ENCODE assay signal across 16 cellular contexts in the genomic region with DNA sequence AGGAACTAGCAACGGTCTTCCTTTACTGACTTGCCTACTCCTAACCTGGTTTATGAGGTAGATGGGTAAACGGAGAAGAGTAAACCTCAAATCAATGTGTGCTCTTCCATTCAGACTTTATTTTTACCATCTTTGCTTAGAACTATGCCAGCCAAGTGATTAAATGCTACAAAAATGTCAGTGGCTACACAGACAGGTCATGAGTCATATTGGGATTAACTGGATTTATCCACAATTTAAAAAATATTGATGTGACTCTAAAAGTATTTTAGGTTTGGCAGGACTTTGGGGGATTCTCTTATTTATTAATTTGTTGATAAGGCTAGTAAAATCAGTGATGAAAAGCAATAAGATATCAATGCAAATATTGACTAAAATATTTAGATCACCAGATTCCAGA.
DNase-seq lines count a peak whose midpoint lies in the region; ATAC-seq and TF ChIP-seq lines count a peak whose summit lies in the region.
"Had no signal": no experiment of that assay in that cellular context is flagged by ENCODE, and none has a peak within 500 bp of the region (broad histone marks: within the 10 kb centered on the region; RNA-seq: fewer than 3 reads in every experiment).

No MANE protein-coding gene starts in this region.

- H3K9me3 Mint-ChIP-seq in stimulated activated memory B cell treated with anti-CD40 and anti-IgM and Interleukin-4, amounts not matched to agents 10 μg/mL and 1 μg/mL and 100 μg/mL, for 72 hours: no peaks in the 10 kb centered on the region
- H3K9me3 Mint-ChIP-seq: activated naive CD8-positive, alpha-beta T cell treated with anti-CD3 and anti-CD28 coated beads, Interleukin-2, amount 10 ng/mL, durations not matched to agents 7 days and 5 days had no signal

- DNase-seq in AG10803 (ENCODE audit: low read depth) (peak; percentile 50), LHCN-M2 (ENCODE audit: low read depth) (peak; percentile 79), astrocyte of the spinal cord (ENCODE audit: low read depth, low spot score) (peak; percentile 29), kidney glomerular epithelial cell (lab: John Stamatoyannopoulos, UW) (peak; percentile 66), NCI-H82 treated with DMSO at 0.1 percent for 48 hours (lab: John Stamatoyannopoulos, UW; ENCODE audit: unreplicated experiment) (no peak)
- no peak for DNase-seq in stimulated activated CD4-positive, alpha-beta T cell treated with anti-CD3 and anti-CD28 coated beads, Interleukin-1b, Interleukin-23, amount 100 ng/mL, for 48 hours
- DNase-seq: activated naive CD8-positive, alpha-beta T cell treated with anti-CD3 and anti-CD28 coated beads, Interleukin-2, amount 10 ng/mL, durations not matched to agents 7 days and 5 days; BE2C; colonic mucosa; DND-41; Kasumi-1; NCI-H2081; NCI-H82; stimulated activated CD4-positive, alpha-beta T cell treated with anti-CD3 and anti-CD28 coated beads, Interleukin-2, amount 100 ng/mL, for 24 hours had no signal

- H3K27me3 Mint-ChIP-seq in stimulated activated memory B cell treated with anti-CD40 and anti-IgM and Interleukin-4, amounts not matched to agents 10 μg/mL and 1 μg/mL and 100 μg/mL, for 72 hours: no peaks in the 10 kb centered on the region

- H3K27ac Mint-ChIP-seq in stimulated activated memory B cell treated with anti-CD40 and anti-IgM and Interleukin-4, amounts not matched to agents 10 μg/mL and 1 μg/mL and 100 μg/mL, for 72 hours: no peak overlapping the region
- H3K27ac Mint-ChIP-seq: activated naive CD8-positive, alpha-beta T cell treated with anti-CD3 and anti-CD28 coated beads, Interleukin-2, amount 10 ng/mL, durations not matched to agents 7 days and 5 days had no signal

- no peaks in the 10 kb centered on the region for H3K4me1 Mint-ChIP-seq in stimulated activated memory B cell treated with anti-CD40 and anti-IgM and Interleukin-4, amounts not matched to agents 10 μg/mL and 1 μg/mL and 100 μg/mL, for 72 hours
- H3K4me1 Mint-ChIP-seq: activated naive CD8-positive, alpha-beta T cell treated with anti-CD3 and anti-CD28 coated beads, Interleukin-2, amount 10 ng/mL, durations not matched to agents 7 days and 5 days had no signal

- in situ Hi-C loops in astrocyte of the spinal cord (cut with HindIII; ENCODE audit: low sequenced_read_pairs): no loop called here

- TF ChIP-seq CTCF in AG10803 (conservative IDR thresholded peaks at IDR 0.05; ENCODE audit: low read length): no peak
- TF ChIP-seq CTCF in astrocyte of the spinal cord (IDR thresholded peaks at IDR 0.05; ENCODE audit: low read depth, low read length): no peak

- ATAC-seq in HG03571 (IDR thresholded peaks at IDR 0.05; ENCODE audit: unreplicated experiment): no peak
- no peak for ATAC-seq in stimulated activated memory B cell treated with anti-CD40 and anti-IgM and Interleukin-4, amounts not matched to agents 10 μg/mL and 1 μg/mL and 100 μg/mL, for 72 hours

- no peak overlapping the region for H3K4me3 Mint-ChIP-seq in stimulated activated memory B cell treated with anti-CD40 and anti-IgM and Interleukin-4, amounts not matched to agents 10 μg/mL and 1 μg/mL and 100 μg/mL, for 72 hours
- H3K4me3 Mint-ChIP-seq: activated naive CD8-positive, alpha-beta T cell treated with anti-CD3 and anti-CD28 coated beads, Interleukin-2, amount 10 ng/mL, durations not matched to agents 7 days and 5 days had no signal

- H3K36me3 Mint-ChIP-seq in stimulated activated memory B cell treated with anti-CD40 and anti-IgM and Interleukin-4, amounts not matched to agents 10 μg/mL and 1 μg/mL and 100 μg/mL, for 72 hours: no peaks in the 10 kb centered on the region
- H3K36me3 Mint-ChIP-seq: activated naive CD8-positive, alpha-beta T cell treated with anti-CD3 and anti-CD28 coated beads, Interleukin-2, amount 10 ng/mL, durations not matched to agents 7 days and 5 days had no signal

- H3K4me3 ChIP-seq in AG10803 (ENCODE audit: low read length) (no peak overlapping the region), astrocyte of the spinal cord (ENCODE audit: low read depth, low read length) (no peak overlapping the region)
- H3K4me3 ChIP-seq: colonic mucosa had no signal

Comparison
In these comparisons a context has a peak if more than half of its experiments do, and no peak if none do; other contexts are left out.
1. DNase-seq: peak in AG10803 (single experiment), LHCN-M2 (single experiment), astrocyte of the spinal cord (single experiment) and kidney glomerular epithelial cell (single experiment); none in stimulated activated CD4-positive, alpha-beta T cell treated with anti-CD3 and anti-CD28 coated beads, Interleukin-1b, Interleukin-23, amount 100 ng/mL, for 48 hours (single experiment) and NCI-H82 treated with DMSO at 0.1 percent for 48 hours (single experiment).